14 cellular contexts compared by ENCODE assay signal in the genomic region with DNA sequence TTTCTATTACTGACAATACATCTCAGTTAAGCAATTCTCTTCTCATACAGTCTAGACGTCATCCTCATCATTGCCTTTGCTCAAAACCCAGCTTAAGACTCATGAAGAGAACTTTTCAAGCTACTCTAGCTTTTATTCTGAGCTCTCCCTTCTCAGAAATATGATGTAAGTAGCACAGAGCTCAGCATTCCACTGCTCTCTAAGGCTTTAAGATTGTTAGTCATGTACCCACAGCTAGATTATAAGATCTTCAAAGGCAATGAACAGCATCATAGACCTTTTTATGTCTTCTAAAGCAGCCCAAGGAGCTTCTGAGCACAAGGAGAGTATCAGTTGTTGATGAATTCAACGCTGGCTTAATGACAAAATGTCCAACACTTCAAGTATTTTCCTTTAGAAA.
DNase-seq lines count a peak whose midpoint lies in the region; ATAC-seq, FAIRE-seq and TF ChIP-seq lines count a peak whose summit lies in the region.
"Had no signal": no experiment of that assay in that cellular context is flagged by ENCODE, and none has a peak within 500 bp of the region (broad histone marks: within the 10 kb centered on the region; RNA-seq: fewer than 3 reads in every experiment).

No MANE protein-coding gene starts in this region.

- CTCF ChIA-PET in activated CD4-positive, alpha-beta T cell treated with anti-CD3 and anti-CD28 coated beads for 36 hours (lab: Charles Lee): interaction anchor here (0.6 to 1.0 kb wide), 2 partner anchors 12 to 36 kb away, joined by 3 read pairs; no protein-coding TSS in a partner anchor
- CTCF ChIA-PET in activated CD4-positive, alpha-beta T cell treated with anti-CD3 and anti-CD28 coated beads, Interleukin-2, amount 10 ng/mL, durations not matched to agents 7 days and 5 days (lab: Charles Lee): interaction anchor here (0.9 to 1.2 kb wide), 2 partner anchors 11 to 25 kb away, joined by 3 read pairs; no protein-coding TSS in a partner anchor

- POLR2A ChIA-PET in activated CD4-positive, alpha-beta T cell treated with anti-CD3 and anti-CD28 coated beads for 36 hours (lab: Charles Lee): no interaction called here
- POLR2A ChIA-PET in activated CD4-positive, alpha-beta T cell treated with anti-CD3 and anti-CD28 coated beads, Interleukin-2, amount 10 ng/mL, durations not matched to agents 7 days and 5 days (lab: Charles Lee): no interaction called here

- no peaks in the 10 kb centered on the region for H3K9me3 Mint-ChIP-seq in activated CD4-positive, alpha-beta T cell treated with anti-CD3 and anti-CD28 coated beads for 36 hours (ENCODE audit: low read depth)
- peaks cover 6% of the 10 kb centered on the region for H3K9me3 Mint-ChIP-seq in activated CD4-positive, alpha-beta T cell treated with anti-CD3 and anti-CD28 coated beads, Interleukin-2, amount 10 ng/mL, durations not matched to agents 7 days and 5 days
- H3K9me3 Mint-ChIP-seq: activated CD4-positive, alpha-beta T cell treated with anti-CD3 and anti-CD28 coated beads, Interleukin-2, amount 10 ng/mL, durations not matched to agents 24 days and 14 days; type B pancreatic cell had no signal

- H3K27me3 Mint-ChIP-seq in activated CD4-positive, alpha-beta T cell treated with anti-CD3 and anti-CD28 coated beads for 36 hours: no peaks in the 10 kb centered on the region
- peaks cover 2% of the 10 kb centered on the region for H3K27me3 Mint-ChIP-seq in activated CD4-positive, alpha-beta T cell treated with anti-CD3 and anti-CD28 coated beads, Interleukin-2, amount 10 ng/mL, durations not matched to agents 7 days and 5 days
- H3K27me3 Mint-ChIP-seq: type B pancreatic cell had no signal

- H3K4me3 ChIP-seq in bronchial epithelial cell (ENCODE audit: low read depth, low read length): no peak overlapping the region
- no peak overlapping the region for H3K4me3 ChIP-seq in right cardiac atrium (ENCODE audit: low read length)
- no peak overlapping the region for H3K4me3 ChIP-seq in small intestine (ENCODE audit: low read depth in 1 of 2, low read length in 2 of 2)
- H3K4me3 ChIP-seq: esophagus muscularis mucosa had no signal

- peaks cover 24% of the 10 kb centered on the region for H3K4me1 Mint-ChIP-seq in activated CD4-positive, alpha-beta T cell treated with anti-CD3 and anti-CD28 coated beads for 36 hours
- peaks cover 25% of the 10 kb centered on the region for H3K4me1 Mint-ChIP-seq in activated CD4-positive, alpha-beta T cell treated with anti-CD3 and anti-CD28 coated beads, Interleukin-2, amount 10 ng/mL, durations not matched to agents 7 days and 5 days

- H3K4me1 ChIP-seq in right cardiac atrium (ENCODE audit: control insufficient read depth, insufficient read depth, low read length) (peaks cover 8% of the 10 kb centered on the region), small intestine (ENCODE audit: control insufficient read depth in 2 of 2, insufficient read depth in 1 of 2, low read depth in 1 of 2, low read length in 1 of 2) (no peaks in the 10 kb centered on the region)

- ATAC-seq in activated CD4-positive, alpha-beta T cell treated with anti-CD3 and anti-CD28 coated beads for 36 hours: peak; percentile 65
- ATAC-seq in right cardiac atrium: peak; percentile 53 to 79

- no peak for DNase-seq in activated CD4-positive, alpha-beta T cell treated with anti-CD3 and anti-CD28 coated beads for 36 hours
- DNase-seq in activated CD4-positive, alpha-beta T cell treated with anti-CD3 and anti-CD28 coated beads, Interleukin-2, amount 10 ng/mL, durations not matched to agents 7 days and 5 days: no peak
- peak; percentile 25 for DNase-seq in bronchial epithelial cell (ENCODE audit: low read depth)
- no peak for DNase-seq in right cardiac atrium
- DNase-seq in stromal cell of bone marrow (ENCODE audit: low read depth): peak; percentile 87
- no peak for DNase-seq in GM13976 (ENCODE audit: low spot score)
- DNase-seq in small intestine: no peak
- no peak for DNase-seq in NCI-H748 (lab: John Stamatoyannopoulos, UW; ENCODE audit: unreplicated experiment)
- DNase-seq: activated CD4-positive, alpha-beta T cell treated with anti-CD3 and anti-CD28 coated beads, Interleukin-2, amount 10 ng/mL, durations not matched to agents 24 days and 14 days; activated effector memory CD4-positive, alpha-beta T cell treated with Interleukin-2 at 50 U/mL for 16 hours; central memory CD4-positive, alpha-beta T cell had no signal

- H3K27ac Mint-ChIP-seq in activated CD4-positive, alpha-beta T cell treated with anti-CD3 and anti-CD28 coated beads for 36 hours: no peak overlapping the region
- no peak overlapping the region for H3K27ac Mint-ChIP-seq in activated CD4-positive, alpha-beta T cell treated with anti-CD3 and anti-CD28 coated beads, Interleukin-2, amount 10 ng/mL, durations not matched to agents 7 days and 5 days
- H3K27ac Mint-ChIP-seq: activated CD4-positive, alpha-beta T cell treated with anti-CD3 and anti-CD28 coated beads, Interleukin-2, amount 10 ng/mL, durations not matched to agents 24 days and 14 days; type B pancreatic cell had no signal

- no peak for TF ChIP-seq CTCF in bronchial epithelial cell (IDR thresholded peaks at IDR 0.05; ENCODE audit: insufficient read depth, low read length, severe bottlenecking)
- no peak for TF ChIP-seq CTCF in GM13976 (IDR thresholded peaks at IDR 0.05; ENCODE audit: borderline replicate concordance, control extremely low read depth, extremely low read depth, insufficient read depth, missing control alignments)

- H3K9me3 ChIP-seq in right cardiac atrium (ENCODE audit: control insufficient read depth, low read length): no peaks in the 10 kb centered on the region
- H3K9me3 ChIP-seq in small intestine (ENCODE audit: control insufficient read depth, low read depth): no peaks in the 10 kb centered on the region
- H3K9me3 ChIP-seq: esophagus muscularis mucosa had no signal

- H3K36me3 Mint-ChIP-seq in activated CD4-positive, alpha-beta T cell treated with anti-CD3 and anti-CD28 coated beads for 36 hours (ENCODE audit: low read depth): no peaks in the 10 kb centered on the region
- peaks cover 3% of the 10 kb centered on the region for H3K36me3 Mint-ChIP-seq in activated CD4-positive, alpha-beta T cell treated with anti-CD3 and anti-CD28 coated beads, Interleukin-2, amount 10 ng/mL, durations not matched to agents 7 days and 5 days (ENCODE audit: low read depth)

- in situ Hi-C loops in GM13976 (cut with MboI; ENCODE audit: low sequenced_read_pairs, unreplicated experiment): no loop called here

- intact Hi-C loops in activated CD4-positive, alpha-beta T cell treated with anti-CD3 and anti-CD28 coated beads for 36 hours (cut with DNase I, micrococcal nuclease): no loop called here
- intact Hi-C loops in right cardiac atrium (cut with DNase I): no loop called here

- FAIRE-seq in bronchial epithelial cell (lab: Jason Lieb, UNC): no peak
- FAIRE-seq in small intestine (lab: Jason Lieb, UNC): no peak

- H3K36me3 ChIP-seq in bronchial epithelial cell (ENCODE audit: control insufficient read depth, insufficient read depth, low read length) (peaks cover 9% of the 10 kb centered on the region), small intestine (ENCODE audit: control insufficient read depth in 2 of 2, insufficient read depth in 2 of 2, low read length in 2 of 2) (no peaks in the 10 kb centered on the region)

- H3K27me3 ChIP-seq in bronchial epithelial cell (ENCODE audit: control insufficient read depth, insufficient read depth, low read length): no peaks in the 10 kb centered on the region
- no peaks in the 10 kb centered on the region for H3K27me3 ChIP-seq in right cardiac atrium (ENCODE audit: control insufficient read depth, insufficient read depth)
- no peaks in the 10 kb centered on the region for H3K27me3 ChIP-seq in small intestine (ENCODE audit: control insufficient read depth in 2 of 2, insufficient read depth in 2 of 2, low read length in 2 of 2)
- H3K27me3 ChIP-seq: esophagus muscularis mucosa had no signal

- WGBS in right cardiac atrium: 61% methylated on average over 2 of the region's 2 CpGs
- 72 to 83% (median 83%) methylated on average over 2 of the region's 2 CpGs for WGBS in small intestine, 3 donors

- H3K4me3 Mint-ChIP-seq in activated CD4-positive, alpha-beta T cell treated with anti-CD3 and anti-CD28 coated beads for 36 hours: no peak overlapping the region
- H3K4me3 Mint-ChIP-seq in activated CD4-positive, alpha-beta T cell treated with anti-CD3 and anti-CD28 coated beads, Interleukin-2, amount 10 ng/mL, durations not matched to agents 7 days and 5 days: no peak overlapping the region
- H3K4me3 Mint-ChIP-seq: activated CD4-positive, alpha-beta T cell treated with anti-CD3 and anti-CD28 coated beads, Interleukin-2, amount 10 ng/mL, durations not matched to agents 24 days and 14 days; T-helper 1 cell treated with Interleukin-12 subunit alpha and Interleukin-12 subunit beta and Interleukin-4 antibody, amounts not matched to agents 30 μg/mL and 1 μg/mL, for 36 hours; type B pancreatic cell had no signal

- peak overlapping the region; percentile 40 for H3K27ac ChIP-seq in right cardiac atrium (ENCODE audit: low read length)
- H3K27ac ChIP-seq in small intestine (ENCODE audit: low read depth in 1 of 2, low read length in 1 of 2): no peak overlapping the region

Comparison
In these comparisons a context has a peak if more than half of its experiments do, and no peak if none do; other contexts are left out.
1. DNase-seq: peak in bronchial epithelial cell (single experiment) and stromal cell of bone marrow (single experiment); none in activated CD4-positive, alpha-beta T cell treated with anti-CD3 and anti-CD28 coated beads for 36 hours (single experiment), activated CD4-positive, alpha-beta T cell treated with anti-CD3 and anti-CD28 coated beads, Interleukin-2, amount 10 ng/mL, durations not matched to agents 7 days and 5 days (single experiment), right cardiac atrium (0 of 3), GM13976 (single experiment), small intestine (single experiment) and NCI-H748 (single experiment).